ENCODE assay signal across 8 cellular contexts in genomic region chr5:172005708-172006377, GRCh38. TPM values are rescaled to one million over a fixed set of nuclear protein-coding genes. Genes with fewer than 3 reads are reported as not detected.
A peak's percentile ranks its signal among the peaks of the same experiment; 100 is the strongest.
DNase-seq lines count a peak whose midpoint lies in the region; ATAC-seq, FAIRE-seq and TF ChIP-seq lines count a peak whose summit lies in the region.

No MANE protein-coding gene starts in this region.

- H3K79me2 ChIP-seq in HepG2 (ENCODE audit: insufficient read depth, low read length): peaks cover 55% of the 10 kb centered on the region

- POLR2A ChIA-PET in WTC11 (lab: Charles Lee): interaction anchor here (0.6 to 1.3 kb wide), 9 partner anchors 8 to 277 kb away, joined by 3 to 6 read pairs (median 4); no protein-coding TSS in a partner anchor
- POLR2A ChIA-PET in HepG2 (lab: Yijun Ruan, JAX): interaction anchor here (0.6 to 1.8 kb wide), 7 partner anchors 9 to 182 kb away, joined by 3 to 21 read pairs (median 8); partner anchors contain the start of gene STK10

- no peaks in the 10 kb centered on the region for H3K9me3 Mint-ChIP-seq in WTC11
- no peaks in the 10 kb centered on the region for H3K9me3 Mint-ChIP-seq in chondrocyte (ENCODE audit: low read depth)

- TF ChIP-seq CTCF in WTC11 (IDR thresholded peaks at IDR 0.05) (no peak), chondrocyte (IDR thresholded peaks at IDR 0.05) (no peak), HepG2 (CRISPR knock-in tag; IDR thresholded peaks at IDR 0.05) (no peak)

- in situ Hi-C loops in HepG2 (cut with HindIII; ENCODE audit: extremely low pct_ligation_motif_present, low pct_unique_long_range_greater_than_20kb): no loop called here

- H3K4me2 ChIP-seq in HepG2 (ENCODE audit: low read depth, low read length): peak overlapping the region; percentile 90

- TF ChIP-seq POLR2A in HepG2 (IDR thresholded peaks at IDR 0.05; ENCODE audit: insufficient read depth in 1 of 2, low read depth in 2 of 2, low read length in 2 of 2): no peak

- CTCF ChIA-PET in WTC11 (lab: Charles Lee) (interaction anchor here (0.9 to 5.9 kb wide), 10 partner anchors 30 to 587 kb away, joined by 3 to 65 read pairs (median 7); partner anchors contain the start of genes FGF18 and STK10), HepG2 (lab: Yijun Ruan, JAX; ENCODE audit: low intra/inter-chr PET ratio, low total read pairs) (no interaction called here)

- peak overlapping the region; percentile 97 for H3K9ac ChIP-seq in HepG2 (ENCODE audit: insufficient read depth, low read depth, low read length)

- under 1% methylated on average over 32 of the region's 38 CpGs for WGBS in HepG2 (ENCODE audit: low lambda C conversion rate)

- intact Hi-C loops in HepG2 (cut with micrococcal nuclease; ENCODE audit: unreplicated experiment): loop anchor here (2.0 kb wide), 1 partner anchor 93 kb away; no protein-coding TSS in a partner anchor

- H3K27me3 ChIP-seq in HepG2 (ENCODE audit: control insufficient read depth in 1 of 2, insufficient read depth in 2 of 2, low read length in 2 of 2): peaks cover 0 to 4% of the 10 kb centered on the region in 2 experiments; a peak in 1 of 5 replicates

- no peak overlapping the region for H2AFZ ChIP-seq in HepG2 (ENCODE audit: low read length)

- H3K36me3 Mint-ChIP-seq in WTC11 (no peaks in the 10 kb centered on the region), chondrocyte (ENCODE audit: low read depth) (no peaks in the 10 kb centered on the region)

- H4K20me1 ChIP-seq in HepG2 (ENCODE audit: insufficient read depth, low read length): peaks cover 26% of the 10 kb centered on the region

- H3K4me3 Mint-ChIP-seq in WTC11 (peak overlapping the region; percentile 93), chondrocyte (ENCODE audit: unreplicated experiment) (peak overlapping the region; percentile 94)

- peaks cover 11% of the 10 kb centered on the region for H3K27me3 Mint-ChIP-seq in WTC11 (ENCODE audit: low read depth)
- no peaks in the 10 kb centered on the region for H3K27me3 Mint-ChIP-seq in chondrocyte (ENCODE audit: low read depth)

- H3K27ac Mint-ChIP-seq in WTC11 (peak overlapping the region; percentile 71), chondrocyte (ENCODE audit: unreplicated experiment) (peak overlapping the region; percentile 93)

- no peak for TF ChIP-seq EP300 in HepG2 (IDR thresholded peaks at IDR 0.05; ENCODE audit: low read depth in 2 of 2, low read length in 2 of 2)
- TF ChIP-seq EP300 in HepG2 (CRISPR knock-in tag; IDR thresholded peaks at IDR 0.05; ENCODE audit: borderline replicate concordance): no peak

- peaks cover 75% of the 10 kb centered on the region for H3K4me1 Mint-ChIP-seq in WTC11
- H3K4me1 Mint-ChIP-seq in chondrocyte (ENCODE audit: low read depth): peaks cover 52% of the 10 kb centered on the region

- no TSS peak for BruUV-seq in HepG2 (replicated peaks; lab: Mats Ljungman, UMichigan)

- no peak for TF ChIP-seq RAD21 in HepG2 (CRISPR knock-in tag; IDR thresholded peaks at IDR 0.05)

- peak overlapping the region; percentile 78 to 99 (median 93) for H3K4me3 ChIP-seq in HepG2 (replicated peaks in 1 of 3; ENCODE audit: insufficient read depth in 1 of 3, low read depth in 2 of 3, low read length in 3 of 3)

- no peaks in the 10 kb centered on the region for H3K36me3 ChIP-seq in HepG2 (replicated peaks in 1 of 2; ENCODE audit: control insufficient read depth in 1 of 2, insufficient read depth in 2 of 2, low read length in 2 of 2)

- DNase-seq in NCI-H524 (lab: John Stamatoyannopoulos, UW): peak; percentile 12 to 33
- no peak for DNase-seq in NCI-H524 treated with DMSO at 0.1 percent for 48 hours (lab: John Stamatoyannopoulos, UW)
- peak; percentile 34 for DNase-seq in WTC11 (ENCODE audit: low spot score)
- DNase-seq in chondrocyte (ENCODE audit: low spot score): no peak
- peak; percentile 16 for DNase-seq in HepG2 (ENCODE audit: low spot score)
- DNase-seq in stimulated activated CD8-positive, alpha-beta memory T cell treated with anti-CD3 and anti-CD28 coated beads, Interleukin-15, amount 100 ng/mL, for 24 hours (ENCODE audit: low read depth): peak; percentile 2

- peaks cover 42% of the 10 kb centered on the region for H3K4me1 ChIP-seq in HepG2 (ENCODE audit: insufficient read depth, low read length)

- H3K9me3 ChIP-seq in HepG2 (ENCODE audit: low read length): no peaks in the 10 kb centered on the region

- peak overlapping the region; percentile 98 for H3K27ac ChIP-seq in HepG2 (ENCODE audit: extremely low read length, insufficient read depth, low read length)

- ATAC-seq in HG03175 (IDR thresholded peaks at IDR 0.05; ENCODE audit: unreplicated experiment): peak; percentile 0
- ATAC-seq in WTC11: peak; percentile 6
- ATAC-seq in HepG2: peak; percentile 32
- no peak for ATAC-seq in HG02798 (IDR thresholded peaks at IDR 0.05; ENCODE audit: poor library complexity, unreplicated experiment)

- FAIRE-seq in HepG2 (lab: Jason Lieb, UNC): no peak

TF ChIP-seq in WTC11, 78 proteins besides CTCF, POLR2A, EP300 and RAD21 (continues in another document):
- TF ChIP-seq ZNF671 (CRISPR knock-in tag; IDR thresholded peaks at IDR 0.05): no peak
- TF ChIP-seq, protein P1, sequence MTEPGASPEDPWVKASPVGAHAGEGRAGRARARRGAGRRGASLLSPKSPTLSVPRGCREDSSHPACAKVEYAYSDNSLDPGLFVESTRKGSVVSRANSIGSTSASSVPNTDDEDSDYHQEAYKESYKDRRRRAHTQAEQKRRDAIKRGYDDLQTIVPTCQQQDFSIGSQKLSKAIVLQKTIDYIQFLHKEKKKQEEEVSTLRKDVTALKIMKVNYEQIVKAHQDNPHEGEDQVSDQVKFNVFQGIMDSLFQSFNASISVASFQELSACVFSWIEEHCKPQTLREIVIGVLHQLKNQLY (CRISPR knock-in tag; IDR thresholded peaks at IDR 0.05): no peak
- TF ChIP-seq NFATC4 (CRISPR knock-in tag; IDR thresholded peaks at IDR 0.05): no peak
- TF ChIP-seq NFE2L1 (CRISPR knock-in tag; IDR thresholded peaks at IDR 0.05): no peak

TF ChIP-seq in HepG2, 621 proteins besides CTCF, POLR2A, EP300 and RAD21 (continues in another document):
- TF ChIP-seq PRDM15 (CRISPR knock-in tag; IDR thresholded peaks at IDR 0.05) (0 out of 2 replicates have a peak, but pooled peaks have one; percentile 8), ZNF558 (CRISPR knock-in tag; IDR thresholded peaks at IDR 0.05; ENCODE audit: borderline replicate concordance) (0 out of 2 replicates have a peak, but pooled peaks have one; percentile 6), RBM39 (IDR thresholded peaks at IDR 0.05; ENCODE audit: low read depth, low read length, poor library complexity, severe bottlenecking) (peak; percentile 52), SMAD1 (CRISPR knock-in tag; IDR thresholded peaks at IDR 0.05; ENCODE audit: borderline replicate concordance, low read depth) (peak; percentile 81; the same call in 1 of the 2 replicates), ZNF274 (CRISPR knock-in tag; IDR thresholded peaks at IDR 0.05) (0 out of 2 replicates have a peak, but pooled peaks have one; percentile 10), ZNF563 (CRISPR knock-in tag; IDR thresholded peaks at IDR 0.05) (peak; percentile 55; the same call in 1 of the 2 replicates)

RNA-seq across cellular contexts. Expression of gene FBXW11, which starts 0.6 kb away (rescaled TPM):
- total RNA-seq in WTC11 (2021): 48.4 to 52.2 TPM (median 51.2 TPM) in 3 replicates
- 54.8 to 58.1 TPM (median 54.8 TPM) in 3 replicates for total RNA-seq in chondrocyte
- total RNA-seq in HepG2 (2016; rRNA removed; fragmentation: Illumina TruSeq; extraction: Trizol): 53.6 and 78.0 TPM in 2 replicates
- 13.9 and 16.6 TPM in 2 replicates for total RNA-seq in HepG2 (2016; cell fraction: cytosol; rRNA removed; fragmentation: Illumina TruSeq; extraction: Trizol; ENCODE audit: low read depth)
- 52.4 and 73.5 TPM in 2 replicates for total RNA-seq in HepG2 (2016; cell fraction: insoluble cytoplasmic fraction; rRNA removed; fragmentation: Illumina TruSeq; extraction: Trizol)
- total RNA-seq in HepG2 (2016; cell fraction: membrane; rRNA removed; fragmentation: Illumina TruSeq; extraction: Trizol): 54.3 and 57.1 TPM in 2 replicates
- total RNA-seq in HepG2 (2016; cell fraction: nucleus; rRNA removed; fragmentation: Illumina TruSeq; extraction: Trizol): 37.5 and 42.2 TPM in 2 replicates
- polyA plus RNA-seq in HepG2 (2011; rRNA removed): 31.7 and 33.6 TPM in 2 replicates
- polyA plus RNA-seq in HepG2 (2011; cell fraction: cytosol; rRNA removed): 25.6 and 34.6 TPM in 2 replicates
- polyA plus RNA-seq in HepG2 (2011; cell fraction: nucleus; rRNA removed): 16.7 and 20.7 TPM in 2 replicates
- 26.7 and 31.9 TPM in 2 replicates for polyA plus RNA-seq in HepG2 (2012)
- 5.1 and 5.2 TPM in 2 replicates for polyA plus RNA-seq in HepG2 (2016; cell fraction: cytosol; fragmentation: Illumina TruSeq; extraction: Trizol; ENCODE audit: low read depth)
- 49.8 and 50.1 TPM in 2 replicates for polyA plus RNA-seq in HepG2 (2016; cell fraction: insoluble cytoplasmic fraction; fragmentation: Illumina TruSeq; extraction: Trizol; ENCODE audit: low read depth)
- 19.6 and 21.6 TPM in 2 replicates for polyA plus RNA-seq in HepG2 (2016; cell fraction: membrane; fragmentation: Illumina TruSeq; extraction: Trizol; ENCODE audit: low read depth)
- polyA plus RNA-seq in HepG2 (2016; cell fraction: nucleus; fragmentation: Illumina TruSeq; extraction: Trizol; ENCODE audit: insufficient read depth, low read depth): 22.7 and 23.9 TPM in 2 replicates
- polyA minus RNA-seq in HepG2 (2011; rRNA and poly(A)+ RNA removed; ENCODE audit: low replicate concordance): 103 and 117 TPM in 2 replicates
- polyA minus RNA-seq in HepG2 (2011; cell fraction: cytosol; rRNA and poly(A)+ RNA removed): 41.9 and 50.8 TPM in 2 replicates
- polyA minus RNA-seq in HepG2 (2011; cell fraction: nucleus; rRNA and poly(A)+ RNA removed): 52.0 and 58.4 TPM in 2 replicates

Comparison
In these comparisons a context has a peak if more than half of its experiments do, and no peak if none do; other contexts are left out.
1. DNase-seq: peak in NCI-H524 (2 of 2), WTC11 (single experiment), HepG2 (single experiment) and stimulated activated CD8-positive, alpha-beta memory T cell treated with anti-CD3 and anti-CD28 coated beads, Interleukin-15, amount 100 ng/mL, for 24 hours (single experiment); none in NCI-H524 treated with DMSO at 0.1 percent for 48 hours (single experiment) and chondrocyte (single experiment).